ENCODE assay signal across 1 cellular context in the genomic region with DNA sequence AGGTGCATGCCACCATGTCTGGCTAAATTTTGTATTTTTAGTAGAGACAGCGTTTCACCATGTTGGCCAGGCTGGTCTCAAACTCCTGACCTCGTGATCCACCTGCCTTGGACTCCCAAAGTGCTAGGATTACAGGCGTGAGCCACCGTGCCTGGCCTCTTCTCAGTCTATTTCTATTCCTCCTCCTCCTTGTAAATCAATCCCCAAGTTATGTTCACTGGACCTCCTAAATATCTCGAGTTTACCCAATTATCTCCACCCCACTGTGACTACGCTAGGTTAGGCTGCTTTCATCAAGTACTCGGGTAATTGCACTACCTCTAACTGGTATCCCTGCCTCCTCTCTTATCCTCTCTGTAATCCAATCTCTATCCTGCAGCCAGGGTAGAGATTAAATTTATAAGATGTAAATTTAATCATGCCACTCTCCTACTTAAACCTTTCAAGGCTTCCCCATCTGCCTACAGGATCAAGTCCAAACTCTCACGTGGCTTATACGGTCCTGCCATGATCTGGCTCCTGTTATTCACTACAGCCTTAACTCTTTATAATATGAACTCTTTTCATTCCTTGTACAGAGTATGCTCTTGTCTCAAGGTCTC.
TF ChIP-seq lines count a peak whose summit lies in the region.

No MANE protein-coding gene starts in this region.

TF ChIP-seq in K562, 482 proteins besides CTCF, POLR2A, EP300 and RAD21:
- no peak for TF ChIP-seq ARID1B (IDR thresholded peaks at IDR 0.05)
- TF ChIP-seq HNRNPLL (IDR thresholded peaks at IDR 0.05; ENCODE audit: low read depth, low read length, poor library complexity, severe bottlenecking), result no peak
- peak; percentile 14; the same call in 1 of the 2 replicates for TF ChIP-seq KAT7 (CRISPR knock-in tag; IDR thresholded peaks at IDR 0.05; ENCODE audit: borderline replicate concordance)
- TF ChIP-seq ZNF253 (CRISPR knock-in tag; conservative IDR thresholded peaks at IDR 0.05), result no peak
TF ChIP-seq in K562: peak in this region for 1.
